ENCODE assay signal across 26 cellular contexts in the genomic region with DNA sequence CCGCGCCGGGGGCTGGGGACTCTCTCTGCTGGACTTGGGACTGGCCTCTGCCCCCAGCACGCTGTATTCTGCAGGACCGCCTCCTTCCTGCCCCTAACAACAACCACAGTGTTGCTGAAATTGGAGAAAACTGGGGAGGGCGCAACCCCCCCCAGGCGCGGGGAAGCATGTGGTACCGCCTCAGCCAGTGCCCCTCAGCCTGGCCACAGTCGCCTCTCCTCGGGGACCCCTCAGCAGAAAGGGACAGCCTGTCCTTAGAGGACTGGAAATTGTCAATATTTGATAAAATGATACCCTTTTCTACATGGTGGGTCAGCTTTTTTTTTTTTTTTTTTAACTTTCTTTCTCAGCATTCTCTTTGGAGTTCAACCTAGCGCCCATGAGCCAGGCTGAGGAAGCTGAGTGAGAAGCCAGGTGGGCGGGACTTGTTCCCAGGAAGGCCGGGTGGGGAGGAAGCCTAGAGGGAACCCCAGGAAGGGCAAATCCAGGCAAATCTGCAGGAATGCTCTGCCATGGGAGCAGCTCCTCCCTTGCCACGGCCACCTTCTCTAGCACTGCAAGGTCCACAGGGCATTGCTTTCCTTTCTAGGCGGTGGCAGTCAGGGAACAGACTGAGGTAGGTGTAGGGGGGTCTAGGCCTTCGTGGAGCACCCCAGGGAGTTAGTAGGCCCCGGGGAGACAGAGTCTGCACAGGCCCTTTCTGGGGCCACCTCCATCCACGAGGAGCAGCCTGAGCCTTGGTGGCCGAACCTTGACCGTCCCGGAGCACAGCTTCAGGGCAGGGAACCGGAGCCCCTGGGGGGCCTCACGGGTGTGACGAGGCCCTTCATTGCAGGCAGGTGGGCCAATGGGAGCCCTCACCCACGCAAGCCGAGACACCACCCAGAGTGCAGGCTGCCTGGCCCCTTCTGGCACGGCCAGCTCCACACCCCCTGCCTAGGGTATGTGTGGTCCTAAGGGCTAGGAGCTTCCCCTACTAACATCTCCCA. TPM values are rescaled to one million over a fixed set of nuclear protein-coding genes. Genes with fewer than 3 reads are reported as not detected.
DNase-seq lines count a peak whose midpoint lies in the region; ATAC-seq, FAIRE-seq and TF ChIP-seq lines count a peak whose summit lies in the region.
"Had no signal": no experiment of that assay in that cellular context is flagged by ENCODE, and none has a peak within 500 bp of the region (broad histone marks: within the 10 kb centered on the region; RNA-seq: fewer than 3 reads in every experiment).

No MANE protein-coding gene starts in this region.

- no peak for FAIRE-seq in bronchial epithelial cell (lab: Jason Lieb, UNC)
- FAIRE-seq: GM12891 had no signal

- H3K27me3 ChIP-seq in bronchial epithelial cell (ENCODE audit: control insufficient read depth, insufficient read depth, low read length), result no peaks in the 10 kb centered on the region
- H3K27me3 ChIP-seq: SJSA1 had no signal

- H3K9me3 Mint-ChIP-seq in activated T-helper 2 cell treated with anti-CD3 and anti-CD28 coated beads, Interferon-gamma antibody, Interleukin-2, Interleukin-4, amounts not matched to agents 10 μg/mL and 5 μg/mL and 100 μg/mL, durations not matched to agents 14 hours and 24 hours and 36 hours, result no peaks in the 10 kb centered on the region
- H3K9me3 Mint-ChIP-seq: CD4-positive, alpha-beta T cell had no signal

- intact Hi-C loops in activated T-helper 2 cell treated with anti-CD3 and anti-CD28 coated beads, Interferon-gamma antibody, Interleukin-2, Interleukin-4, amounts not matched to agents 10 μg/mL and 5 μg/mL and 100 μg/mL, durations not matched to agents 14 hours and 24 hours and 36 hours (cut with micrococcal nuclease), result no loop called here

- H3K36me3 ChIP-seq in bronchial epithelial cell (ENCODE audit: control insufficient read depth, insufficient read depth, low read length), result peaks cover 2% of the 10 kb centered on the region
- H3K36me3 ChIP-seq: SJSA1 had no signal

- peak; percentile 9 for ATAC-seq in left lobe of liver
- ATAC-seq in GM19395 (IDR thresholded peaks at IDR 0.05; ENCODE audit: unreplicated experiment), result no peak
- no peak for ATAC-seq in GM19328 (IDR thresholded peaks at IDR 0.05; ENCODE audit: unreplicated experiment)
- ATAC-seq: Right ventricle myocardium inferior had no signal

- no peak overlapping the region for H3K27ac Mint-ChIP-seq in activated T-helper 2 cell treated with anti-CD3 and anti-CD28 coated beads, Interferon-gamma antibody, Interleukin-2, Interleukin-4, amounts not matched to agents 10 μg/mL and 5 μg/mL and 100 μg/mL, durations not matched to agents 14 hours and 24 hours and 36 hours
- H3K27ac Mint-ChIP-seq: CD4-positive, alpha-beta T cell had no signal

- no peaks in the 10 kb centered on the region for H3K4me1 Mint-ChIP-seq in activated T-helper 2 cell treated with anti-CD3 and anti-CD28 coated beads, Interferon-gamma antibody, Interleukin-2, Interleukin-4, amounts not matched to agents 10 μg/mL and 5 μg/mL and 100 μg/mL, durations not matched to agents 14 hours and 24 hours and 36 hours (ENCODE audit: low read depth)

- H3K36me3 Mint-ChIP-seq in activated T-helper 2 cell treated with anti-CD3 and anti-CD28 coated beads, Interferon-gamma antibody, Interleukin-2, Interleukin-4, amounts not matched to agents 10 μg/mL and 5 μg/mL and 100 μg/mL, durations not matched to agents 14 hours and 24 hours and 36 hours (ENCODE audit: low read depth), result no peaks in the 10 kb centered on the region

- H3K4me3 Mint-ChIP-seq in activated T-helper 2 cell treated with anti-CD3 and anti-CD28 coated beads, Interferon-gamma antibody, Interleukin-2, Interleukin-4, amounts not matched to agents 10 μg/mL and 5 μg/mL and 100 μg/mL, durations not matched to agents 14 hours and 24 hours and 36 hours (ENCODE audit: low read depth), result no peak overlapping the region
- H3K4me3 Mint-ChIP-seq: CD4-positive, alpha-beta T cell had no signal

- no peaks in the 10 kb centered on the region for H3K27me3 Mint-ChIP-seq in activated T-helper 2 cell treated with anti-CD3 and anti-CD28 coated beads, Interferon-gamma antibody, Interleukin-2, Interleukin-4, amounts not matched to agents 10 μg/mL and 5 μg/mL and 100 μg/mL, durations not matched to agents 14 hours and 24 hours and 36 hours (ENCODE audit: low read depth)

- DNase-seq in DMS 273 (lab: John Stamatoyannopoulos, UW; ENCODE audit: unreplicated experiment) (peak; percentile 55), DMS 273 treated with DMSO at 0.1 percent for 48 hours (lab: John Stamatoyannopoulos, UW) (no peak), bronchial epithelial cell (ENCODE audit: low read depth) (peak; percentile 20), left lobe of liver (ENCODE audit: low spot score) (no peak), NCI-H1417 (lab: John Stamatoyannopoulos, UW) (no peak)
- no peak for DNase-seq in activated T-helper 2 cell treated with anti-CD3 and anti-CD28 coated beads, Interferon-gamma antibody, Interleukin-2, Interleukin-4, amounts not matched to agents 10 μg/mL and 5 μg/mL and 100 μg/mL, durations not matched to agents 14 hours and 24 hours and 36 hours (ENCODE audit: low spot score)
- DNase-seq: ACHN; CD4-positive, alpha-beta T cell; COR-L47; DND-41; GOT3; KG1; NCI-H1092; NCI-H1436 treated with DMSO at 0.1 percent for 48 hours; NCI-H2029; NCI-H2171 treated with DMSO at 0.1 percent for 48 hours; NCI-H524 treated with DMSO at 0.1 percent for 48 hours; NCI-H82; Peyer's patch had no signal

- TF ChIP-seq CTCF in bronchial epithelial cell (IDR thresholded peaks at IDR 0.05; ENCODE audit: insufficient read depth, low read length, severe bottlenecking), result no peak

- no peak overlapping the region for H3K4me3 ChIP-seq in bronchial epithelial cell (ENCODE audit: low read depth, low read length)
- H3K4me3 ChIP-seq: BLaER1, Peyer's patch, SJSA1 had no signal

RNA-seq across cellular contexts. Expression of a gene that starts 18.4 kb away (rescaled TPM):
- total RNA-seq in bronchial epithelial cell (not detected in 2 replicates), left lobe of liver (not detected)
- total RNA-seq in activated T-helper 2 cell treated with anti-CD3 and anti-CD28 coated beads, Interferon-gamma antibody, Interleukin-2, Interleukin-4, amounts not matched to agents 10 μg/mL and 5 μg/mL and 100 μg/mL, durations not matched to agents 14 hours and 24 hours and 36 hours, result 0.07 TPM in 1 of 2 replicates, not detected in the other
- total RNA-seq: CD4-positive, alpha-beta T cell; HT-29; Peyer's patch; Right ventricle myocardium inferior; SJSA1 had no signal

RNA-seq across cellular contexts. Expression of a gene that starts 38.7 kb away (rescaled TPM):
- total RNA-seq in bronchial epithelial cell (1.2 TPM in 1 of 2 replicates, not detected in the other), left lobe of liver (4.9 TPM)
- 1.4 and 2.3 TPM in 2 replicates for total RNA-seq in activated T-helper 2 cell treated with anti-CD3 and anti-CD28 coated beads, Interferon-gamma antibody, Interleukin-2, Interleukin-4, amounts not matched to agents 10 μg/mL and 5 μg/mL and 100 μg/mL, durations not matched to agents 14 hours and 24 hours and 36 hours
- total RNA-seq: HT-29, Peyer's patch, SJSA1 had no signal

Comparison
In these comparisons a context has a peak if more than half of its experiments do, and no peak if none do; other contexts are left out.
1. DNase-seq: peak in DMS 273 (single experiment) and bronchial epithelial cell (single experiment); none in DMS 273 treated with DMSO at 0.1 percent for 48 hours (single experiment), left lobe of liver (single experiment), activated T-helper 2 cell treated with anti-CD3 and anti-CD28 coated beads, Interferon-gamma antibody, Interleukin-2, Interleukin-4, amounts not matched to agents 10 μg/mL and 5 μg/mL and 100 μg/mL, durations not matched to agents 14 hours and 24 hours and 36 hours (single experiment) and NCI-H1417 (0 of 3).